In the genomic region with DNA sequence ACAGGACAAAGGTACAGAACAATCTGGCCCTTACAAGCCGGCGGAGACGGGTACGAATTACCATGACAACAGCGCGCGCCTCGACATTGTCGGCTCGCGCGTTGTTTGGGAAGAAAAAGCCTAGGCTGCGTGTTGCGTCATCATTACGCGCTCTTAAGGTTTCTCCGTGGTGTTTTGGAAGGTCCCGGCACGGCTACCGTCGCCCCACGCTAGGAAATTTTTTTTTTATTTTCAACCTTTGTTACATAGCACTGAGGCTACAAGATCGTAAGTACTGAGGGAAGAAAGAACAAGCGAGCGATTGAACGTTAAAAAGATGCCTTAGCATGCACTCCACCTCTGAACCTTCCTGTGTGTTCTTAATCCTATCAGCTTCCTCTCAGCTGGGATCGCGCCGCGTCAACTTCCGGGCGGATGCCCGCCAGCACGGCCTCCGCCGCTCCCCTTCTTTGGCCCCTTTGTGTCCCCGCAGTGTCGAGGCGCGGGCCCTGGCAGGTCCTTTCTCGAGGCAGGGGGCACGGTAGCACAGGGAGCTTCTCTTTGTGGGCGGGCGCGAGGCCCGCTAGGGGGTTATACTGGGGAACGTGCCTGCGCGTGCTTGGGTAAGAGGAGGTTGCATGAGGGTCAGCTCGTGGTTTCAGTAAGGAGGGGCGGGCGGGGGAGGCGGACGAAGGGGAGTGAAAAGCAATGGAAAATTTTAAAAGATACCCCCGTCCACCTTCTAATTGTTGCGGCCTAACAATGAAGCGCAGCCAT, we compare ENCODE assay signal across 1 cellular context.
TF ChIP-seq lines count a peak whose summit lies in the region.

A gene with protein sequence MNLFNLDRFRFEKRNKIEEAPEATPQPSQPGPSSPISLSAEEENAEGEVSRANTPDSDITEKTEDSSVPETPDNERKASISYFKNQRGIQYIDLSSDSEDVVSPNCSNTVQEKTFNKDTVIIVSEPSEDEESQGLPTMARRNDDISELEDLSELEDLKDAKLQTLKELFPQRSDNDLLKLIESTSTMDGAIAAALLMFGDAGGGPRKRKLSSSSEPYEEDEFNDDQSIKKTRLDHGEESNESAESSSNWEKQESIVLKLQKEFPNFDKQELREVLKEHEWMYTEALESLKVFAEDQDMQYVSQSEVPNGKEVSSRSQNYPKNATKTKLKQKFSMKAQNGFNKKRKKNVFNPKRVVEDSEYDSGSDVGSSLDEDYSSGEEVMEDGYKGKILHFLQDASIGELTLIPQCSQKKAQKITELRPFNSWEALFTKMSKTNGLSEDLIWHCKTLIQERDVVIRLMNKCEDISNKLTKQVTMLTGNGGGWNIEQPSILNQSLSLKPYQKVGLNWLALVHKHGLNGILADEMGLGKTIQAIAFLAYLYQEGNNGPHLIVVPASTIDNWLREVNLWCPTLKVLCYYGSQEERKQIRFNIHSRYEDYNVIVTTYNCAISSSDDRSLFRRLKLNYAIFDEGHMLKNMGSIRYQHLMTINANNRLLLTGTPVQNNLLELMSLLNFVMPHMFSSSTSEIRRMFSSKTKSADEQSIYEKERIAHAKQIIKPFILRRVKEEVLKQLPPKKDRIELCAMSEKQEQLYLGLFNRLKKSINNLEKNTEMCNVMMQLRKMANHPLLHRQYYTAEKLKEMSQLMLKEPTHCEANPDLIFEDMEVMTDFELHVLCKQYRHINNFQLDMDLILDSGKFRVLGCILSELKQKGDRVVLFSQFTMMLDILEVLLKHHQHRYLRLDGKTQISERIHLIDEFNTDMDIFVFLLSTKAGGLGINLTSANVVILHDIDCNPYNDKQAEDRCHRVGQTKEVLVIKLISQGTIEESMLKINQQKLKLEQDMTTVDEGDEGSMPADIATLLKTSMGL (plus strand): TSS at position 397 of the 756 bp plus-strand sequence. CDS start 530 bp downstream, outside the sequence.

TF ChIP-seq in HepG2, 621 proteins besides CTCF, POLR2A, EP300 and RAD21 (continued from another document and continues in another):
- TF ChIP-seq, protein P1, sequence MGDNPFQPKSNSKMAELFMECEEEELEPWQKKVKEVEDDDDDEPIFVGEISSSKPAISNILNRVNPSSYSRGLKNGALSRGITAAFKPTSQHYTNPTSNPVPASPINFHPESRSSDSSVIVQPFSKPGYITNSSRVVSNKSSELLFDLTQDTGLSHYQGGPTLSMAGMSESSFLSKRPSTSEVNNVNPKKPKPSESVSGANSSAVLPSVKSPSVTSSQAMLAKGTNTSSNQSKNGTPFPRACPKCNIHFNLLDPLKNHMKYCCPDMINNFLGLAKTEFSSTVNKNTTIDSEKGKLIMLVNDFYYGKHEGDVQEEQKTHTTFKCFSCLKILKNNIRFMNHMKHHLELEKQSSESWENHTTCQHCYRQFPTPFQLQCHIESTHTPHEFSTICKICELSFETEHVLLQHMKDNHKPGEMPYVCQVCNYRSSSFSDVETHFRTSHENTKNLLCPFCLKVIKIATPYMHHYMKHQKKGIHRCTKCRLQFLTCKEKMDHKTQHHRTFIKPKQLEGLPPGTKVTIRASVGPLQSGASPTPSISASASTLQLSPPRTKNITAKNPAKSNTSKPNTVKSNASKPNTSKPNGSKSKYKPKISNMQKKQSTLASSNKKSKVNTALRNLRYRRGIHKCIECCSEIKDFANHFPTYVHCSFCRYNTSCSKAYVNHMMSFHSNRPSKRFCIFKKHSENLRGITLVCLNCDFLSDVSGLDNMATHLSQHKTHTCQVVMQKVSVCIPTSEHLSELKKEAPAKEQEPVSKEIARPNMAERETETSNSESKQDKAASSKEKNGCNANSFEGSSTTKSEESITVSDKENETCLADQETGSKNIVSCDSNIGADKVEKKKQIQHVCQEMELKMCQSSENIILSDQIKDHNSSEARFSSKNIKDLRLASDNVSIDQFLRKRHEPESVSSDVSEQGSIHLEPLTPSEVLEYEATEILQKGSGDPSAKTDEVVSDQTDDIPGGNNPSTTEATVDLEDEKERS (CRISPR knock-in tag; IDR thresholded peaks at IDR 0.05), result 0 out of 2 replicates have a peak, but pooled peaks have one; percentile 74
- peak; percentile 90 for TF ChIP-seq ZNF556 (CRISPR knock-in tag; IDR thresholded peaks at IDR 0.05; ENCODE audit: borderline replicate concordance)
- TF ChIP-seq, protein P2, sequence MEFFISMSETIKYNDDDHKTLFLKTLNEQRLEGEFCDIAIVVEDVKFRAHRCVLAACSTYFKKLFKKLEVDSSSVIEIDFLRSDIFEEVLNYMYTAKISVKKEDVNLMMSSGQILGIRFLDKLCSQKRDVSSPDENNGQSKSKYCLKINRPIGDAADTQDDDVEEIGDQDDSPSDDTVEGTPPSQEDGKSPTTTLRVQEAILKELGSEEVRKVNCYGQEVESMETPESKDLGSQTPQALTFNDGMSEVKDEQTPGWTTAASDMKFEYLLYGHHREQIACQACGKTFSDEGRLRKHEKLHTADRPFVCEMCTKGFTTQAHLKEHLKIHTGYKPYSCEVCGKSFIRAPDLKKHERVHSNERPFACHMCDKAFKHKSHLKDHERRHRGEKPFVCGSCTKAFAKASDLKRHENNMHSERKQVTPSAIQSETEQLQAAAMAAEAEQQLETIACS (CRISPR knock-in tag; IDR thresholded peaks at IDR 0.05), result peak; percentile 82
- peak; percentile 48; the same call in 1 of the 2 replicates for TF ChIP-seq RFX5 (IDR thresholded peaks at IDR 0.05; ENCODE audit: low read depth, low read length)
- peak; percentile 65; the same call in 1 of the 2 replicates for TF ChIP-seq FOXJ3 (CRISPR knock-in tag; IDR thresholded peaks at IDR 0.05; ENCODE audit: borderline replicate concordance)
- TF ChIP-seq ELF3 (CRISPR knock-in tag; IDR thresholded peaks at IDR 0.05), result peak; percentile 81
- TF ChIP-seq HDAC2 (CRISPR knock-in tag; IDR thresholded peaks at IDR 0.05), result peak; percentile 80
- TF ChIP-seq HNRNPLL (IDR thresholded peaks at IDR 0.05; ENCODE audit: low read depth, low read length, poor library complexity, severe bottlenecking), result peak; percentile 85
- peak; percentile 66; the same call in 1 of the 2 replicates for TF ChIP-seq MTF2 (CRISPR knock-in tag; IDR thresholded peaks at IDR 0.05; ENCODE audit: borderline replicate concordance)
- peak; percentile 50; the same call in 1 of the 2 replicates for TF ChIP-seq CBX5 (CRISPR knock-in tag; IDR thresholded peaks at IDR 0.05; ENCODE audit: borderline replicate concordance)
- TF ChIP-seq, protein P3, sequence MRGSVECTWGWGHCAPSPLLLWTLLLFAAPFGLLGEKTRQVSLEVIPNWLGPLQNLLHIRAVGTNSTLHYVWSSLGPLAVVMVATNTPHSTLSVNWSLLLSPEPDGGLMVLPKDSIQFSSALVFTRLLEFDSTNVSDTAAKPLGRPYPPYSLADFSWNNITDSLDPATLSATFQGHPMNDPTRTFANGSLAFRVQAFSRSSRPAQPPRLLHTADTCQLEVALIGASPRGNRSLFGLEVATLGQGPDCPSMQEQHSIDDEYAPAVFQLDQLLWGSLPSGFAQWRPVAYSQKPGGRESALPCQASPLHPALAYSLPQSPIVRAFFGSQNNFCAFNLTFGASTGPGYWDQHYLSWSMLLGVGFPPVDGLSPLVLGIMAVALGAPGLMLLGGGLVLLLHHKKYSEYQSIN (CRISPR knock-in tag; IDR thresholded peaks at IDR 0.05; ENCODE audit: borderline replicate concordance), result no peak
- TF ChIP-seq, protein P4, sequence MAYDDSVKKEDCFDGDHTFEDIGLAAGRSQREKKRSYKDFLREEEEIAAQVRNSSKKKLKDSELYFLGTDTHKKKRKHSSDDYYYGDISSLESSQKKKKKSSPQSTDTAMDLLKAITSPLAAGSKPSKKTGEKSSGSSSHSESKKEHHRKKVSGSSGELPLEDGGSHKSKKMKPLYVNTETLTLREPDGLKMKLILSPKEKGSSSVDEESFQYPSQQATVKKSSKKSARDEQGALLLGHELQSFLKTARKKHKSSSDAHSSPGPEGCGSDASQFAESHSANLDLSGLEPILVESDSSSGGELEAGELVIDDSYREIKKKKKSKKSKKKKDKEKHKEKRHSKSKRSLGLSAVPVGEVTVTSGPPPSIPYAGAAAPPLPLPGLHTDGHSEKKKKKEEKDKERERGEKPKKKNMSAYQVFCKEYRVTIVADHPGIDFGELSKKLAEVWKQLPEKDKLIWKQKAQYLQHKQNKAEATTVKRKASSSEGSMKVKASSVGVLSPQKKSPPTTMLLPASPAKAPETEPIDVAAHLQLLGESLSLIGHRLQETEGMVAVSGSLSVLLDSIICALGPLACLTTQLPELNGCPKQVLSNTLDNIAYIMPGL (CRISPR knock-in tag; IDR thresholded peaks at IDR 0.05; ENCODE audit: borderline replicate concordance in 1 of 2, low read depth in 1 of 2), result peak; percentile 78 to 88
- TF ChIP-seq, protein P5, sequence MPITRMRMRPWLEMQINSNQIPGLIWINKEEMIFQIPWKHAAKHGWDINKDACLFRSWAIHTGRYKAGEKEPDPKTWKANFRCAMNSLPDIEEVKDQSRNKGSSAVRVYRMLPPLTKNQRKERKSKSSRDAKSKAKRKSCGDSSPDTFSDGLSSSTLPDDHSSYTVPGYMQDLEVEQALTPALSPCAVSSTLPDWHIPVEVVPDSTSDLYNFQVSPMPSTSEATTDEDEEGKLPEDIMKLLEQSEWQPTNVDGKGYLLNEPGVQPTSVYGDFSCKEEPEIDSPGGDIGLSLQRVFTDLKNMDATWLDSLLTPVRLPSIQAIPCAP (CRISPR knock-in tag; IDR thresholded peaks at IDR 0.05; ENCODE audit: low read depth), result peak; percentile 78; the same call in 1 of the 2 replicates
- TF ChIP-seq, protein P6, sequence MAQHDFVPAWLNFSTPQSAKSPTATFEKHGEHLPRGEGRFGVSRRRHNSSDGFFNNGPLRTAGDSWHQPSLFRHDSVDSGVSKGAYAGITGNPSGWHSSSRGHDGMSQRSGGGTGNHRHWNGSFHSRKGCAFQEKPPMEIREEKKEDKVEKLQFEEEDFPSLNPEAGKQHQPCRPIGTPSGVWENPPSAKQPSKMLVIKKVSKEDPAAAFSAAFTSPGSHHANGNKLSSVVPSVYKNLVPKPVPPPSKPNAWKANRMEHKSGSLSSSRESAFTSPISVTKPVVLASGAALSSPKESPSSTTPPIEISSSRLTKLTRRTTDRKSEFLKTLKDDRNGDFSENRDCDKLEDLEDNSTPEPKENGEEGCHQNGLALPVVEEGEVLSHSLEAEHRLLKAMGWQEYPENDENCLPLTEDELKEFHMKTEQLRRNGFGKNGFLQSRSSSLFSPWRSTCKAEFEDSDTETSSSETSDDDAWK (CRISPR knock-in tag; IDR thresholded peaks at IDR 0.05), result no peak
- TF ChIP-seq PTBP1 (IDR thresholded peaks at IDR 0.05; ENCODE audit: low read depth, low read length, poor library complexity, severe bottlenecking), result no peak
- TF ChIP-seq, protein P7, sequence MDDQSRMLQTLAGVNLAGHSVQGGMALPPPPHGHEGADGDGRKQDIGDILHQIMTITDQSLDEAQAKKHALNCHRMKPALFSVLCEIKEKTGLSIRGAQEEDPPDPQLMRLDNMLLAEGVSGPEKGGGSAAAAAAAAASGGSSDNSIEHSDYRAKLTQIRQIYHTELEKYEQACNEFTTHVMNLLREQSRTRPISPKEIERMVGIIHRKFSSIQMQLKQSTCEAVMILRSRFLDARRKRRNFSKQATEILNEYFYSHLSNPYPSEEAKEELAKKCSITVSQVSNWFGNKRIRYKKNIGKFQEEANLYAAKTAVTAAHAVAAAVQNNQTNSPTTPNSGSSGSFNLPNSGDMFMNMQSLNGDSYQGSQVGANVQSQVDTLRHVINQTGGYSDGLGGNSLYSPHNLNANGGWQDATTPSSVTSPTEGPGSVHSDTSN (CRISPR knock-in tag; IDR thresholded peaks at IDR 0.05; ENCODE audit: borderline replicate concordance), result peak; percentile 36; the same call in 1 of the 2 replicates
- TF ChIP-seq, protein P8, sequence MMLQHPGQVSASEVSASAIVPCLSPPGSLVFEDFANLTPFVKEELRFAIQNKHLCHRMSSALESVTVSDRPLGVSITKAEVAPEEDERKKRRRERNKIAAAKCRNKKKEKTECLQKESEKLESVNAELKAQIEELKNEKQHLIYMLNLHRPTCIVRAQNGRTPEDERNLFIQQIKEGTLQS (CRISPR knock-in tag; IDR thresholded peaks at IDR 0.05), result peak; percentile 83
- TF ChIP-seq, protein P9, sequence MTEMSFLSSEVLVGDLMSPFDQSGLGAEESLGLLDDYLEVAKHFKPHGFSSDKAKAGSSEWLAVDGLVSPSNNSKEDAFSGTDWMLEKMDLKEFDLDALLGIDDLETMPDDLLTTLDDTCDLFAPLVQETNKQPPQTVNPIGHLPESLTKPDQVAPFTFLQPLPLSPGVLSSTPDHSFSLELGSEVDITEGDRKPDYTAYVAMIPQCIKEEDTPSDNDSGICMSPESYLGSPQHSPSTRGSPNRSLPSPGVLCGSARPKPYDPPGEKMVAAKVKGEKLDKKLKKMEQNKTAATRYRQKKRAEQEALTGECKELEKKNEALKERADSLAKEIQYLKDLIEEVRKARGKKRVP (CRISPR knock-in tag; IDR thresholded peaks at IDR 0.05), result peak; percentile 40 to 78; a peak in 3 of 4 replicates
- 0 out of 2 replicates have a peak, but pooled peaks have one; percentile 67 for TF ChIP-seq NR1H2 (CRISPR knock-in tag; IDR thresholded peaks at IDR 0.05; ENCODE audit: borderline replicate concordance, low read depth)
- TF ChIP-seq ZNF768 (CRISPR knock-in tag; IDR thresholded peaks at IDR 0.05), result peak; percentile 72; the same call in 1 of the 2 replicates
- TF ChIP-seq ZNF232 (CRISPR knock-in tag; IDR thresholded peaks at IDR 0.05; ENCODE audit: borderline replicate concordance), result peak; percentile 74; the same call in 1 of the 2 replicates
- peak; percentile 91 for TF ChIP-seq ZNF343 (CRISPR knock-in tag; IDR thresholded peaks at IDR 0.05)
- peak; percentile 66; the same call in 1 of the 2 replicates for TF ChIP-seq ZZZ3 (CRISPR knock-in tag; IDR thresholded peaks at IDR 0.05; ENCODE audit: borderline replicate concordance)
- TF ChIP-seq SP2 (CRISPR knock-in tag; IDR thresholded peaks at IDR 0.05), result peak; percentile 52
- TF ChIP-seq ZNF569 (CRISPR knock-in tag; IDR thresholded peaks at IDR 0.05; ENCODE audit: borderline replicate concordance), result peak; percentile 88; the same call in 1 of the 2 replicates
- TF ChIP-seq TOE1 (CRISPR knock-in tag; IDR thresholded peaks at IDR 0.05), result peak; percentile 40; the same call in 1 of the 2 replicates
- TF ChIP-seq NAIF1 (CRISPR knock-in tag; IDR thresholded peaks at IDR 0.05; ENCODE audit: borderline replicate concordance), result peak; percentile 88
- TF ChIP-seq HNRNPH1 (optimal IDR thresholded peaks at IDR 0.05; ENCODE audit: low read depth, low read length), result no peak
- TF ChIP-seq RARA (CRISPR knock-in tag; IDR thresholded peaks at IDR 0.05), result peak; percentile 34; the same call in 1 of the 2 replicates
- TF ChIP-seq, protein P10, sequence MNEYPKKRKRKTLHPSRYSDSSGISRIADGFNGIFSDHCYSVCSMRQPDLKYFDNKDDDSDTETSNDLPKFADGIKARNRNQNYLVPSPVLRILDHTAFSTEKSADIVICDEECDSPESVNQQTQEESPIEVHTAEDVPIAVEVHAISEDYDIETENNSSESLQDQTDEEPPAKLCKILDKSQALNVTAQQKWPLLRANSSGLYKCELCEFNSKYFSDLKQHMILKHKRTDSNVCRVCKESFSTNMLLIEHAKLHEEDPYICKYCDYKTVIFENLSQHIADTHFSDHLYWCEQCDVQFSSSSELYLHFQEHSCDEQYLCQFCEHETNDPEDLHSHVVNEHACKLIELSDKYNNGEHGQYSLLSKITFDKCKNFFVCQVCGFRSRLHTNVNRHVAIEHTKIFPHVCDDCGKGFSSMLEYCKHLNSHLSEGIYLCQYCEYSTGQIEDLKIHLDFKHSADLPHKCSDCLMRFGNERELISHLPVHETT (CRISPR knock-in tag; conservative IDR thresholded peaks at IDR 0.05), result peak; percentile 66; the same call in 1 of the 2 replicates
- TF ChIP-seq GATAD1 (CRISPR knock-in tag; IDR thresholded peaks at IDR 0.05), result peak; percentile 96
- 0 out of 2 replicates have a peak, but pooled peaks have one; percentile 38 for TF ChIP-seq HMG20B (CRISPR knock-in tag; conservative IDR thresholded peaks at IDR 0.05)
- TF ChIP-seq TAF15 (IDR thresholded peaks at IDR 0.05; ENCODE audit: low read depth, low read length, poor library complexity, severe bottlenecking), result peak; percentile 95
- peak; percentile 93 for TF ChIP-seq CHD2 (IDR thresholded peaks at IDR 0.05; ENCODE audit: low read depth, low read length)
